Comparison of ENCODE assay signal across 16 cellular contexts in the genomic region with DNA sequence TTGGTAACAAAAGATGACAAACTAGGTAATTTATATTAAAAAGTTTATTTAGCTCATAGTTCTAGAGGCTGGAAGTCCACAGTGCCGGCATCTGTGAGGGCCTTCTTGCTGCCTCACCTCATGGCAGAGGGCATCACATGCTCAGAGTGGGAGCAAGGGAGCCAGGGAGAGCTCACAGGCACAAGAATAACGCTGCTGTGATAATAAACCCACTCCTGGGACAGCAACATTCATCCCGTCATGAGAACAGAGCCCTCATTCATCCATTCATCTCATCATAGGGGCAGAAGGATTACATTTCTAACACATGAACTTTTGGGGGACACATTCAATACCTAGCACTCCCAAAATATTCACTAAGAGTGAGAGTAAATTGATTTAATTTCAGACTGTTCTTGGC.
A peak's percentile ranks its signal among the peaks of the same experiment; 100 is the strongest.
DNase-seq lines count a peak whose midpoint lies in the region; ATAC-seq and TF ChIP-seq lines count a peak whose summit lies in the region.
"Had no signal": no experiment of that assay in that cellular context is flagged by ENCODE, and none has a peak within 500 bp of the region (broad histone marks: within the 10 kb centered on the region; RNA-seq: fewer than 3 reads in every experiment).

No MANE protein-coding gene starts in this region.

- H3K9me3 ChIP-seq in IMR-90 (ENCODE audit: control insufficient read depth, insufficient read depth, low read length), result no peaks in the 10 kb centered on the region
- no peaks in the 10 kb centered on the region for H3K9me3 ChIP-seq in T-helper 17 cell (ENCODE audit: control insufficient read depth, low read length, poor library complexity, severe bottlenecking)
- no peaks in the 10 kb centered on the region for H3K9me3 ChIP-seq in vagina
- H3K9me3 ChIP-seq: BE2C, Caco-2 had no signal

- intact Hi-C loops in IMR-90 (cut with micrococcal nuclease), result loop anchor here (5.0 to 10.0 kb wide), 5 partner anchors 128 to 1408 kb away; no protein-coding TSS in a partner anchor
- intact Hi-C loops in vagina (cut with DNase I), result loop anchor here (10.0 kb wide), 2 partner anchors 411 to 1411 kb away; no protein-coding TSS in a partner anchor

- no peak overlapping the region; the same call in 1 of the 2 replicates for H4K91ac ChIP-seq in IMR-90 (ENCODE audit: insufficient read depth, low read depth, low read length)

- H3K27me3 ChIP-seq in IMR-90 (ENCODE audit: control insufficient read depth, insufficient read depth, low read length) (no peaks in the 10 kb centered on the region), mesendoderm (ENCODE audit: insufficient read depth, low read length, poor library complexity) (no peaks in the 10 kb centered on the region), vagina (no peaks in the 10 kb centered on the region)

- H3K4me2 ChIP-seq in IMR-90 (ENCODE audit: low read depth, low read length) (no peak overlapping the region), mesendoderm (ENCODE audit: low read length) (no peak overlapping the region)

- H3K4ac ChIP-seq in IMR-90 (ENCODE audit: low read depth, low read length) (peak overlapping the region; percentile 46; the same call in 1 of the 2 replicates), mesendoderm (ENCODE audit: low read depth, low read length) (no peak overlapping the region)

- H4K5ac ChIP-seq in IMR-90 (ENCODE audit: low read depth, low read length), result no peak overlapping the region
- H4K5ac ChIP-seq in mesendoderm (ENCODE audit: low read length), result no peak overlapping the region

- no peaks in the 10 kb centered on the region for H3K79me2 ChIP-seq in mesendoderm (ENCODE audit: control insufficient read depth, insufficient read depth, low read length)

- peak overlapping the region; percentile 61 for H3K27ac Mint-ChIP-seq in T-helper 17 cell
- H3K27ac Mint-ChIP-seq: CD4-positive, CD25-positive, alpha-beta regulatory T cell had no signal

- H3K36me3 ChIP-seq in IMR-90 (ENCODE audit: control insufficient read depth, insufficient read depth, low read length) (no peaks in the 10 kb centered on the region), mesendoderm (ENCODE audit: control insufficient read depth, insufficient read depth, low read length) (no peaks in the 10 kb centered on the region), vagina (no peaks in the 10 kb centered on the region)
- H3K36me3 ChIP-seq: BE2C had no signal

- peak overlapping the region; percentile 10; the same call in 1 of the 2 replicates for H3K14ac ChIP-seq in IMR-90 (replicated peaks; ENCODE audit: low read depth, low read length)

- H2BK15ac ChIP-seq in IMR-90 (ENCODE audit: low read depth, low read length) (peak overlapping the region; percentile 74; the same call in 2 of the 3 replicates), mesendoderm (replicated peaks; ENCODE audit: low read depth) (no peak overlapping the region)

- H2BK20ac ChIP-seq in IMR-90 (ENCODE audit: low read depth, low read length), result peak overlapping the region; percentile 79

- H4K20me1 ChIP-seq in IMR-90 (ENCODE audit: insufficient read depth, low read length), result no peaks in the 10 kb centered on the region

- H2AK5ac ChIP-seq in IMR-90 (ENCODE audit: low read depth, low read length) (peak overlapping the region; percentile 86; the same call in 1 of the 2 replicates), mesendoderm (ENCODE audit: low read length) (no peak overlapping the region)

- dilution Hi-C loops in IMR-90 (cut with HindIII; ENCODE audit: low sequenced_read_pairs, unreplicated experiment), result no loop called here

- no peak overlapping the region for H2AK9ac ChIP-seq in IMR-90 (replicated peaks; ENCODE audit: low read depth, low read length, poor library complexity)

- H3K4me3 Mint-ChIP-seq in T-helper 17 cell, result no peak overlapping the region
- H3K4me3 Mint-ChIP-seq: CD4-positive, CD25-positive, alpha-beta regulatory T cell had no signal

- DNase-seq in IMR-90 (no peak), T-helper 17 cell (no peak), mesendoderm (no peak), vagina (ENCODE audit: extremely low spot score in 2 of 2) (no peak), AG20443 (ENCODE audit: low spot score) (no peak)
- DNase-seq: BE2C; Caco-2; CD4-positive, CD25-positive, alpha-beta regulatory T cell; NCI-H1092 treated with DMSO at 0.1 percent for 48 hours; NCI-H146; NCI-H2227 treated with DMSO at 0.1 percent for 48 hours; NCI-H510A treated with DMSO at 0.1 percent for 48 hours; NCI-H774; PC-3 had no signal

- H3K4me1 ChIP-seq in IMR-90 (ENCODE audit: control insufficient read depth, insufficient read depth, low read length) (peaks cover 1% of the 10 kb centered on the region; the same call in 1 of the 2 replicates), mesendoderm (ENCODE audit: control insufficient read depth, low read depth, low read length) (no peaks in the 10 kb centered on the region), vagina (peaks cover 36% of the 10 kb centered on the region)
- H3K4me1 ChIP-seq: BE2C, Caco-2 had no signal

- CTCF ChIA-PET in IMR-90 (lab: Yijun Ruan, JAX), result interaction anchor here (1.1 to 1.4 kb wide), 2 partner anchors 143 to 149 kb away, joined by 3 to 4 read pairs; no protein-coding TSS in a partner anchor

- H3K9ac ChIP-seq in IMR-90 (ENCODE audit: low read depth, low read length) (no peak overlapping the region), mesendoderm (ENCODE audit: low read length) (no peak overlapping the region)

- H2AFZ ChIP-seq in IMR-90 (replicated peaks; ENCODE audit: low read length, poor library complexity), result peak overlapping the region; percentile 62

- TF ChIP-seq POLR2A in IMR-90 (IDR thresholded peaks at IDR 0.05; ENCODE audit: low read depth, low read length), result no peak
- TF ChIP-seq POLR2A in vagina (IDR thresholded peaks at IDR 0.05), result no peak

- in situ Hi-C loops in IMR-90 (cut with MboI; ENCODE audit: low sequenced_read_pairs), result loop anchor here (10.0 kb wide), 1 partner anchor 1471 kb away; no protein-coding TSS in a partner anchor

- ATAC-seq in IMR-90 (ENCODE audit: low read depth), result no peak
- ATAC-seq in T-helper 17 cell, result no peak
- ATAC-seq in HG03342 (IDR thresholded peaks at IDR 0.05; ENCODE audit: unreplicated experiment), result no peak
- no peak for ATAC-seq in HG02763 (IDR thresholded peaks at IDR 0.05; ENCODE audit: unreplicated experiment)
- ATAC-seq: PC-3 had no signal

- H3K27me3 Mint-ChIP-seq in T-helper 17 cell, result peaks cover 4% of the 10 kb centered on the region

- H3K27ac ChIP-seq in IMR-90 (ENCODE audit: insufficient read depth, low read length), result no peak overlapping the region
- H3K27ac ChIP-seq in mesendoderm (ENCODE audit: low read depth, low read length), result no peak overlapping the region
- H3K27ac ChIP-seq in vagina, result peak overlapping the region; percentile 28

- H3K4me1 Mint-ChIP-seq in T-helper 17 cell, result peaks cover 16% of the 10 kb centered on the region

- H3K36me3 Mint-ChIP-seq in T-helper 17 cell (ENCODE audit: low read depth), result peaks cover under 1% of the 10 kb centered on the region
- H3K36me3 Mint-ChIP-seq: CD4-positive, CD25-positive, alpha-beta regulatory T cell had no signal

- no peak overlapping the region for H2BK5ac ChIP-seq in IMR-90 (ENCODE audit: low read depth, low read length, poor library complexity, severe bottlenecking)
- no peak overlapping the region for H2BK5ac ChIP-seq in mesendoderm (ENCODE audit: low read length)

- H3K23ac ChIP-seq in IMR-90 (ENCODE audit: low read depth, low read length) (no peak overlapping the region), mesendoderm (ENCODE audit: low read length) (no peak overlapping the region)

- POLR2A ChIA-PET in IMR-90 (lab: Charles Lee; ENCODE audit: unreplicated experiment), result no interaction called here

- no peak overlapping the region for H3K56ac ChIP-seq in IMR-90 (ENCODE audit: extremely low read depth, insufficient read depth, low read length)
- H3K56ac ChIP-seq in mesendoderm (ENCODE audit: low read length), result peak overlapping the region; percentile 10

- 100% methylated on average over 1 of the region's 3 CpGs; no CpG with 5 or more reads in 1 of the 2 experiments for WGBS in IMR-90 (ENCODE audit: extremely low coverage in 2 of 2, insufficient read length in 1 of 2), 2 experiments
- no CpG with 5 or more reads among the region's 3 CpGs for WGBS in mesendoderm (ENCODE audit: extremely low coverage, insufficient coverage, low lambda C conversion rate)

- no peak overlapping the region for H3K18ac ChIP-seq in IMR-90 (ENCODE audit: low read depth, low read length)
- H3K18ac ChIP-seq in mesendoderm (ENCODE audit: low read length), result no peak overlapping the region

- peak overlapping the region; percentile 70 for H2BK120ac ChIP-seq in IMR-90 (ENCODE audit: low read depth, low read length)
- H2BK120ac ChIP-seq in mesendoderm (ENCODE audit: low read depth, low read length), result no peak overlapping the region

- no TSS peak for BruUV-seq in IMR-90 (replicated peaks; lab: Mats Ljungman, UMichigan)

- peaks cover 0 to 7% of the 10 kb centered on the region in 2 experiments; a peak in 2 of 4 replicates for H3K79me1 ChIP-seq in IMR-90 (ENCODE audit: low read depth in 1 of 2, low read length in 2 of 2)
- H3K79me1 ChIP-seq in mesendoderm (ENCODE audit: low read length), result no peaks in the 10 kb centered on the region

- H4K8ac ChIP-seq in IMR-90 (ENCODE audit: low read depth in 2 of 2, low read length in 2 of 2) (peak overlapping the region in 1 of 2 experiments; percentile 46; a peak in 1 of 4 replicates), mesendoderm (ENCODE audit: low read depth, low read length) (no peak overlapping the region)

- H3K9me1 ChIP-seq in IMR-90 (ENCODE audit: insufficient read depth, low read length), result peaks cover 2% of the 10 kb centered on the region

- TF ChIP-seq CTCF in IMR-90 (conservative IDR thresholded peaks at IDR 0.05; ENCODE audit: low read depth, low read length) (no peak), vagina (IDR thresholded peaks at IDR 0.05) (no peak)

- TF ChIP-seq RAD21 in IMR-90 (IDR thresholded peaks at IDR 0.05; ENCODE audit: low read length), result no peak

- H3K4me3 ChIP-seq in IMR-90 (ENCODE audit: insufficient read depth, low read depth, low read length) (no peak overlapping the region), mesendoderm (ENCODE audit: low read length) (no peak overlapping the region), vagina (no peak overlapping the region)

TF ChIP-seq in IMR-90, 13 proteins besides CTCF, POLR2A, EP300 and RAD21 (continues in another document):
- TF ChIP-seq MAZ (IDR thresholded peaks at IDR 0.05; ENCODE audit: borderline replicate concordance, low read depth, low read length) (no peak), FOS (IDR thresholded peaks at IDR 0.05; ENCODE audit: low read depth, low read length) (no peak), RFX5 (IDR thresholded peaks at IDR 0.05; ENCODE audit: low read depth, low read length) (no peak), MAFK (IDR thresholded peaks at IDR 0.05; ENCODE audit: low read depth, low read length) (no peak), MXI1 (IDR thresholded peaks at IDR 0.05; ENCODE audit: borderline replicate concordance, low read depth, low read length) (no peak), NFE2L2 (IDR thresholded peaks at IDR 0.05; ENCODE audit: low read depth, low read length) (no peak), CHD1 (IDR thresholded peaks at IDR 0.05; ENCODE audit: low read depth, low read length) (no peak)
